Comparison of ENCODE assay signal across 12 cellular contexts in genomic region chr10:47264797-47265281, GRCh38. TPM values are rescaled to one million over a fixed set of nuclear protein-coding genes. Genes with fewer than 3 reads are reported as not detected.
DNase-seq lines count a peak whose midpoint lies in the region; FAIRE-seq and TF ChIP-seq lines count a peak whose summit lies in the region.
"Had no signal": no experiment of that assay in that cellular context is flagged by ENCODE, and none has a peak within 500 bp of the region (broad histone marks: within the 10 kb centered on the region; RNA-seq: fewer than 3 reads in every experiment).

No MANE protein-coding gene starts in this region.

- H3K4me2 ChIP-seq in mesenchymal stem cell (ENCODE audit: low read length, poor library complexity, severe bottlenecking) = no peak overlapping the region
- H3K4me2 ChIP-seq: smooth muscle cell had no signal

- no peak overlapping the region for H4K91ac ChIP-seq in mesenchymal stem cell (ENCODE audit: low read length)

- no peak overlapping the region for H3K27ac ChIP-seq in small intestine (ENCODE audit: low read depth in 1 of 2, low read length in 1 of 2)
- no peak overlapping the region for H3K27ac ChIP-seq in transverse colon
- H3K27ac ChIP-seq in mesenchymal stem cell (ENCODE audit: low read length, poor library complexity, severe bottlenecking) = no peak overlapping the region
- H3K27ac ChIP-seq: 22Rv1, esophagus squamous epithelium had no signal

- no peak for TF ChIP-seq EP300 in transverse colon (IDR thresholded peaks at IDR 0.05; ENCODE audit: low read depth)

- no peaks in the 10 kb centered on the region for H3K79me1 ChIP-seq in mesenchymal stem cell (replicated peaks; ENCODE audit: low read length, poor library complexity, severe bottlenecking)

- no peak overlapping the region for H2AK5ac ChIP-seq in mesenchymal stem cell (ENCODE audit: low read length, severe bottlenecking)

- no peaks in the 10 kb centered on the region for H3K4me1 ChIP-seq in small intestine (ENCODE audit: control insufficient read depth in 2 of 2, insufficient read depth in 1 of 2, low read depth in 1 of 2, low read length in 1 of 2)
- no peaks in the 10 kb centered on the region for H3K4me1 ChIP-seq in transverse colon
- H3K4me1 ChIP-seq in mesenchymal stem cell (ENCODE audit: control insufficient read depth, insufficient read depth, low read depth, low read length) = peaks cover 1% of the 10 kb centered on the region
- H3K4me1 ChIP-seq: esophagus squamous epithelium had no signal

- no peak overlapping the region for H3K14ac ChIP-seq in mesenchymal stem cell (ENCODE audit: low read length in 2 of 2)

- H3K36me3 ChIP-seq in small intestine (ENCODE audit: control insufficient read depth in 2 of 2, insufficient read depth in 2 of 2, low read length in 2 of 2) (no peaks in the 10 kb centered on the region), transverse colon (no peaks in the 10 kb centered on the region), mesenchymal stem cell (ENCODE audit: control insufficient read depth in 1 of 2, insufficient read depth in 2 of 2, low read depth in 1 of 2, low read length in 2 of 2) (no peaks in the 10 kb centered on the region)
- H3K36me3 ChIP-seq: esophagus squamous epithelium had no signal

- in situ Hi-C loops in transverse colon (cut with MboI; ENCODE audit: low pct_ligation_motif_present in 1 of 4, low pct_unique_long_range_greater_than_20kb in 1 of 4, low sequenced_read_pairs in 3 of 4) = no loop called here

- H2BK120ac ChIP-seq in mesenchymal stem cell (ENCODE audit: low read depth, low read length) = no peak overlapping the region

- no peak for TF ChIP-seq POLR2A in transverse colon (IDR thresholded peaks at IDR 0.05)

- no peak overlapping the region for H2AFZ ChIP-seq in mesenchymal stem cell (ENCODE audit: low read depth, low read length)

- H2BK5ac ChIP-seq in mesenchymal stem cell (ENCODE audit: low read depth, low read length, poor library complexity, severe bottlenecking) = no peak overlapping the region

- H3K9me3 ChIP-seq in small intestine (ENCODE audit: control insufficient read depth, low read depth) = no peaks in the 10 kb centered on the region
- no peaks in the 10 kb centered on the region for H3K9me3 ChIP-seq in transverse colon
- peaks cover 26% of the 10 kb centered on the region for H3K9me3 ChIP-seq in mesenchymal stem cell (ENCODE audit: control insufficient read depth, low read length)
- H3K9me3 ChIP-seq: esophagus squamous epithelium had no signal

- no peak overlapping the region for H3K9ac ChIP-seq in mesenchymal stem cell (ENCODE audit: low read length)

- intact Hi-C loops in transverse colon (cut with DNase I; ENCODE audit: low total_unique reads) (no loop called here), posterior cingulate gyrus (cut with DNase I) (no loop called here)

- no peak for TF ChIP-seq CTCF in transverse colon (IDR thresholded peaks at IDR 0.05)

- no peak overlapping the region for H3K4me3 ChIP-seq in small intestine (ENCODE audit: low read depth in 1 of 2, low read length in 2 of 2)
- H3K4me3 ChIP-seq in transverse colon = no peak overlapping the region
- H3K4me3 ChIP-seq in mesenchymal stem cell (ENCODE audit: insufficient read depth in 1 of 2, low read depth in 1 of 2, low read length in 2 of 2) = no peak overlapping the region
- H3K4me3 ChIP-seq: esophagus squamous epithelium, lung, smooth muscle cell had no signal

- H3K23ac ChIP-seq in mesenchymal stem cell (ENCODE audit: low read length in 2 of 2) = no peak overlapping the region

- no peak for FAIRE-seq in small intestine (lab: Jason Lieb, UNC)

- no peak overlapping the region for H3K18ac ChIP-seq in mesenchymal stem cell (ENCODE audit: low read depth in 1 of 2, low read length in 2 of 2)

- no peak overlapping the region for H4K8ac ChIP-seq in mesenchymal stem cell (ENCODE audit: low read length)

- no peak overlapping the region for H2BK12ac ChIP-seq in mesenchymal stem cell (ENCODE audit: low read length in 2 of 2)

- 65 to 70% (median 65%) methylated on average over 7 of the region's 7 CpGs for WGBS in small intestine, 3 donors
- WGBS in transverse colon (ENCODE audit: low coverage in 1 of 2), 2 donors = 83% methylated on average over 7 of the region's 7 CpGs; no CpG with 5 or more reads in 1 of the 2 donors
- 61% methylated on average over 7 of the region's 7 CpGs for WGBS in mesenchymal stem cell

- H2BK15ac ChIP-seq in mesenchymal stem cell (ENCODE audit: low read depth, poor library complexity, severe bottlenecking) = no peak overlapping the region

- no peaks in the 10 kb centered on the region for H3K27me3 ChIP-seq in small intestine (ENCODE audit: control insufficient read depth in 2 of 2, insufficient read depth in 2 of 2, low read length in 2 of 2)
- no peaks in the 10 kb centered on the region for H3K27me3 ChIP-seq in transverse colon
- H3K27me3 ChIP-seq in mesenchymal stem cell (ENCODE audit: control insufficient read depth in 1 of 2, insufficient read depth in 1 of 2, low read length in 2 of 2) = peaks cover 5 to 12% of the 10 kb centered on the region in 2 experiments

- no peak overlapping the region for H3K4ac ChIP-seq in mesenchymal stem cell (ENCODE audit: low read depth in 1 of 2, low read length in 2 of 2)

- DNase-seq in NOMO-1 (lab: John Stamatoyannopoulos, UW; ENCODE audit: unreplicated experiment in 2 of 2) (peak; percentile 42 to 45), NOMO-1 treated with dmso at 0.1 percent for 144 hours (lab: John Stamatoyannopoulos, UW; ENCODE audit: unreplicated experiment) (no peak), small intestine (peak; percentile 7), transverse colon (peak; percentile 4), foreskin melanocyte (no peak), mesenchymal stem cell (no peak), posterior cingulate gyrus (no peak)
- peak; percentile 80 for DNase-seq in activated effector memory CD4-positive, alpha-beta T cell treated with anti-CD3 and anti-CD28 coated beads, Interleukin-2, amount 50 U/mL, for 16 hours
- DNase-seq: esophagus squamous epithelium had no signal

RNA-seq across cellular contexts. Expression of gene GDF10, which starts 35.2 kb away (rescaled TPM):
- under 1 TPM in 1 of 3 donors, not detected in 2; 0.63 TPM for polyA plus RNA-seq in small intestine
- 1 to 10 TPM in 1 of 4 donors, under 1 TPM in 2, not detected in 1; 0.79 to 1.2 (median 1.00) TPM for total RNA-seq in transverse colon
- polyA plus RNA-seq in mesenchymal stem cell (2013, experiment 1 of 2) = not detected
- not detected for polyA plus RNA-seq in mesenchymal stem cell (2013, experiment 2 of 2)

RNA-seq across cellular contexts. Expression of gene GDF2, which starts 57.4 kb away (rescaled TPM):
- not detected for polyA plus RNA-seq in small intestine
- total RNA-seq in transverse colon = not detected
- not detected for polyA plus RNA-seq in mesenchymal stem cell (2013, experiment 1 of 2)
- polyA plus RNA-seq in mesenchymal stem cell (2013, experiment 2 of 2) = not detected
- total RNA-seq: esophagus squamous epithelium, lung, smooth muscle cell had no signal
- polyA plus RNA-seq: lung, smooth muscle cell had no signal

Comparison
In these comparisons a context has a peak if more than half of its experiments do, and no peak if none do; other contexts are left out.
1. DNase-seq: peak in NOMO-1 (2 of 2), activated effector memory CD4-positive, alpha-beta T cell treated with anti-CD3 and anti-CD28 coated beads, Interleukin-2, amount 50 U/mL, for 16 hours (single experiment), small intestine (single experiment) and transverse colon (single experiment); none in NOMO-1 treated with dmso at 0.1 percent for 144 hours (single experiment), foreskin melanocyte (single experiment), mesenchymal stem cell (single experiment) and posterior cingulate gyrus (0 of 10).